ENCODE assay signal across 1 cellular context in genomic region chr5:115634343-115635132, GRCh38.
TF ChIP-seq lines count a peak whose summit lies in the region.

No MANE protein-coding gene starts in this region.

TF ChIP-seq in HCT116, 20 proteins besides CTCF, POLR2A, EP300 and RAD21 (continued from another document):
- TF ChIP-seq, protein P1, sequence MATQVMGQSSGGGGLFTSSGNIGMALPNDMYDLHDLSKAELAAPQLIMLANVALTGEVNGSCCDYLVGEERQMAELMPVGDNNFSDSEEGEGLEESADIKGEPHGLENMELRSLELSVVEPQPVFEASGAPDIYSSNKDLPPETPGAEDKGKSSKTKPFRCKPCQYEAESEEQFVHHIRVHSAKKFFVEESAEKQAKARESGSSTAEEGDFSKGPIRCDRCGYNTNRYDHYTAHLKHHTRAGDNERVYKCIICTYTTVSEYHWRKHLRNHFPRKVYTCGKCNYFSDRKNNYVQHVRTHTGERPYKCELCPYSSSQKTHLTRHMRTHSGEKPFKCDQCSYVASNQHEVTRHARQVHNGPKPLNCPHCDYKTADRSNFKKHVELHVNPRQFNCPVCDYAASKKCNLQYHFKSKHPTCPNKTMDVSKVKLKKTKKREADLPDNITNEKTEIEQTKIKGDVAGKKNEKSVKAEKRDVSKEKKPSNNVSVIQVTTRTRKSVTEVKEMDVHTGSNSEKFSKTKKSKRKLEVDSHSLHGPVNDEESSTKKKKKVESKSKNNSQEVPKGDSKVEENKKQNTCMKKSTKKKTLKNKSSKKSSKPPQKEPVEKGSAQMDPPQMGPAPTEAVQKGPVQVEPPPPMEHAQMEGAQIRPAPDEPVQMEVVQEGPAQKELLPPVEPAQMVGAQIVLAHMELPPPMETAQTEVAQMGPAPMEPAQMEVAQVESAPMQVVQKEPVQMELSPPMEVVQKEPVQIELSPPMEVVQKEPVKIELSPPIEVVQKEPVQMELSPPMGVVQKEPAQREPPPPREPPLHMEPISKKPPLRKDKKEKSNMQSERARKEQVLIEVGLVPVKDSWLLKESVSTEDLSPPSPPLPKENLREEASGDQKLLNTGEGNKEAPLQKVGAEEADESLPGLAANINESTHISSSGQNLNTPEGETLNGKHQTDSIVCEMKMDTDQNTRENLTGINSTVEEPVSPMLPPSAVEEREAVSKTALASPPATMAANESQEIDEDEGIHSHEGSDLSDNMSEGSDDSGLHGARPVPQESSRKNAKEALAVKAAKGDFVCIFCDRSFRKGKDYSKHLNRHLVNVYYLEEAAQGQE (IDR thresholded peaks at IDR 0.05; ENCODE audit: low read depth), result no peak
- 0 out of 2 replicates have a peak, but pooled peaks have one; percentile 24 for TF ChIP-seq POLR2AphosphoS5 (IDR thresholded peaks at IDR 0.05; ENCODE audit: low read depth, low read length)
- peak; percentile 97 for TF ChIP-seq TCF7L2 (IDR thresholded peaks at IDR 0.05; ENCODE audit: borderline replicate concordance, extremely low read depth, insufficient read depth, insufficient read length)
- TF ChIP-seq CBX3 (IDR thresholded peaks at IDR 0.05; ENCODE audit: low read depth), result peak; percentile 44; the same call in 1 of the 2 replicates
- no peak for TF ChIP-seq EGR1 (IDR thresholded peaks at IDR 0.05; ENCODE audit: low read depth)
- TF ChIP-seq SP1 (IDR thresholded peaks at IDR 0.05; ENCODE audit: low read depth), result no peak
- TF ChIP-seq SRF (IDR thresholded peaks at IDR 0.05; ENCODE audit: low read depth), result no peak
- TF ChIP-seq FOSL1 (IDR thresholded peaks at IDR 0.05; ENCODE audit: low read depth), result no peak
- TF ChIP-seq EZH2 (IDR thresholded peaks at IDR 0.05), result no peak
- TF ChIP-seq, protein P2, sequence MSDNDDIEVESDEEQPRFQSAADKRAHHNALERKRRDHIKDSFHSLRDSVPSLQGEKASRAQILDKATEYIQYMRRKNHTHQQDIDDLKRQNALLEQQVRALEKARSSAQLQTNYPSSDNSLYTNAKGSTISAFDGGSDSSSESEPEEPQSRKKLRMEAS (IDR thresholded peaks at IDR 0.05), result no peak
TF ChIP-seq in HCT116: peak in this region for 4.
